ENCODE assay signal across 1 cellular context in genomic region chr3:50321146-50321843, GRCh38.
A peak's percentile ranks its signal among the peaks of the same experiment; 100 is the strongest.
TF ChIP-seq lines count a peak whose summit lies in the region.

No MANE protein-coding gene starts in this region.

TF ChIP-seq in GM12878, 131 proteins besides CTCF, POLR2A, EP300 and RAD21 (continues in another document):
- no peak for TF ChIP-seq STAT3 (IDR thresholded peaks at IDR 0.05; ENCODE audit: low read depth, low read length)
- no peak; the same call in 1 of the 2 replicates for TF ChIP-seq ZNF217 (IDR thresholded peaks at IDR 0.05)
- TF ChIP-seq CHD1 (IDR thresholded peaks at IDR 0.05; ENCODE audit: low read depth, low read length): peak; percentile 99
- no peak for TF ChIP-seq ZSCAN29 (IDR thresholded peaks at IDR 0.05)
- TF ChIP-seq ZBTB11 (CRISPR knock-in tag; IDR thresholded peaks at IDR 0.05): no peak
- no peak for TF ChIP-seq MTA2 (IDR thresholded peaks at IDR 0.05; ENCODE audit: low read depth)
- TF ChIP-seq POU2F2 (IDR thresholded peaks at IDR 0.05; ENCODE audit: borderline replicate concordance, low read depth, low read length): peak; percentile 10; the same call in 1 of the 3 replicates
- TF ChIP-seq MYC (IDR thresholded peaks at IDR 0.05; ENCODE audit: insufficient read depth, insufficient read length, insufficient replicate concordance, low read length, severe bottlenecking): no peak
- TF ChIP-seq MEF2B (IDR thresholded peaks at IDR 0.05; ENCODE audit: partially characterized antibody, poor library complexity, severe bottlenecking): no peak
- TF ChIP-seq, protein P1, sequence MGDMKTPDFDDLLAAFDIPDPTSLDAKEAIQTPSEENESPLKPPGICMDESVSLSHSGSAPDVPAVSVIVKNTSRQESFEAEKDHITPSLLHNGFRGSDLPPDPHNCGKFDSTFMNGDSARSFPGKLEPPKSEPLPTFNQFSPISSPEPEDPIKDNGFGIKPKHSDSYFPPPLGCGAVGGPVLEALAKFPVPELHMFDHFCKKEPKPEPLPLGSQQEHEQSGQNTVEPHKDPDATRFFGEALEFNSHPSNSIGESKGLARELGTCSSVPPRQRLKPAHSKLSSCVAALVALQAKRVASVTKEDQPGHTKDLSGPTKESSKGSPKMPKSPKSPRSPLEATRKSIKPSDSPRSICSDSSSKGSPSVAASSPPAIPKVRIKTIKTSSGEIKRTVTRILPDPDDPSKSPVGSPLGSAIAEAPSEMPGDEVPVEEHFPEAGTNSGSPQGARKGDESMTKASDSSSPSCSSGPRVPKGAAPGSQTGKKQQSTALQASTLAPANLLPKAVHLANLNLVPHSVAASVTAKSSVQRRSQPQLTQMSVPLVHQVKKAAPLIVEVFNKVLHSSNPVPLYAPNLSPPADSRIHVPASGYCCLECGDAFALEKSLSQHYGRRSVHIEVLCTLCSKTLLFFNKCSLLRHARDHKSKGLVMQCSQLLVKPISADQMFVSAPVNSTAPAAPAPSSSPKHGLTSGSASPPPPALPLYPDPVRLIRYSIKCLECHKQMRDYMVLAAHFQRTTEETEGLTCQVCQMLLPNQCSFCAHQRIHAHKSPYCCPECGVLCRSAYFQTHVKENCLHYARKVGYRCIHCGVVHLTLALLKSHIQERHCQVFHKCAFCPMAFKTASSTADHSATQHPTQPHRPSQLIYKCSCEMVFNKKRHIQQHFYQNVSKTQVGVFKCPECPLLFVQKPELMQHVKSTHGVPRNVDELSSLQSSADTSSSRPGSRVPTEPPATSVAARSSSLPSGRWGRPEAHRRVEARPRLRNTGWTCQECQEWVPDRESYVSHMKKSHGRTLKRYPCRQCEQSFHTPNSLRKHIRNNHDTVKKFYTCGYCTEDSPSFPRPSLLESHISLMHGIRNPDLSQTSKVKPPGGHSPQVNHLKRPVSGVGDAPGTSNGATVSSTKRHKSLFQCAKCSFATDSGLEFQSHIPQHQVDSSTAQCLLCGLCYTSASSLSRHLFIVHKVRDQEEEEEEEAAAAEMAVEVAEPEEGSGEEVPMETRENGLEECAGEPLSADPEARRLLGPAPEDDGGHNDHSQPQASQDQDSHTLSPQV (IDR thresholded peaks at IDR 0.05): no peak
- TF ChIP-seq SPI1 (IDR thresholded peaks at IDR 0.05; ENCODE audit: borderline replicate concordance, insufficient read depth, low read depth, low read length): no peak
- TF ChIP-seq E2F8 (IDR thresholded peaks at IDR 0.05; ENCODE audit: low read depth, partially characterized antibody): peak; percentile 58
- TF ChIP-seq RB1 (IDR thresholded peaks at IDR 0.05; ENCODE audit: borderline replicate concordance): peak; percentile 84
- TF ChIP-seq, protein P2, sequence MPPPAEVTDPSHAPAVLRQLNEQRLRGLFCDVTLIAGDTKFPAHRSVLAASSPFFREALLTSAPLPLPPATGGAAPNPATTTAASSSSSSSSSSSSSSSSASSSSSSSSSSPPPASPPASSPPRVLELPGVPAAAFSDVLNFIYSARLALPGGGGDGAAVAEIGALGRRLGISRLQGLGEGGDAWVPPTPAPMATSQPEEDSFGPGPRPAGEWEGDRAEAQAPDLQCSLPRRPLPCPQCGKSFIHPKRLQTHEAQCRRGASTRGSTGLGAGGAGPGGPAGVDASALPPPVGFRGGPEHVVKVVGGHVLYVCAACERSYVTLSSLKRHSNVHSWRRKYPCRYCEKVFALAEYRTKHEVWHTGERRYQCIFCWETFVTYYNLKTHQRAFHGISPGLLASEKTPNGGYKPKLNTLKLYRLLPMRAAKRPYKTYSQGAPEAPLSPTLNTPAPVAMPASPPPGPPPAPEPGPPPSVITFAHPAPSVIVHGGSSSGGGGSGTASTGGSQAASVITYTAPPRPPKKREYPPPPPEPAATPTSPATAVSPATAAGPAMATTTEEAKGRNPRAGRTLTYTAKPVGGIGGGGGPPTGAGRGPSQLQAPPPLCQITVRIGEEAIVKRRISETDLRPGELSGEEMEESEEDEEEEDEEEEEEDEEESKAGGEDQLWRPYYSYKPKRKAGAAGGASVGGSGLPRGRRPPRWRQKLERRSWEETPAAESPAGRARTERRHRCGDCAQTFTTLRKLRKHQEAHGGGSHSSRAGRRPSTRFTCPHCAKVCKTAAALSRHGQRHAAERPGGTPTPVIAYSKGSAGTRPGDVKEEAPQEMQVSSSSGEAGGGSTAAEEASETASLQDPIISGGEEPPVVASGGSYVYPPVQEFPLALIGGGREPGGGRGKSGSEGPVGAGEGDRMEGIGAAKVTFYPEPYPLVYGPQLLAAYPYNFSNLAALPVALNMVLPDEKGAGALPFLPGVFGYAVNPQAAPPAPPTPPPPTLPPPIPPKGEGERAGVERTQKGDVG (CRISPR knock-in tag; IDR thresholded peaks at IDR 0.05): no peak
- TF ChIP-seq, protein P3, sequence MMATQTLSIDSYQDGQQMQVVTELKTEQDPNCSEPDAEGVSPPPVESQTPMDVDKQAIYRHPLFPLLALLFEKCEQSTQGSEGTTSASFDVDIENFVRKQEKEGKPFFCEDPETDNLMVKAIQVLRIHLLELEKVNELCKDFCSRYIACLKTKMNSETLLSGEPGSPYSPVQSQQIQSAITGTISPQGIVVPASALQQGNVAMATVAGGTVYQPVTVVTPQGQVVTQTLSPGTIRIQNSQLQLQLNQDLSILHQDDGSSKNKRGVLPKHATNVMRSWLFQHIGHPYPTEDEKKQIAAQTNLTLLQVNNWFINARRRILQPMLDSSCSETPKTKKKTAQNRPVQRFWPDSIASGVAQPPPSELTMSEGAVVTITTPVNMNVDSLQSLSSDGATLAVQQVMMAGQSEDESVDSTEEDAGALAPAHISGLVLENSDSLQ (IDR thresholded peaks at IDR 0.05): peak; percentile 10; the same call in 1 of the 2 replicates
- peak; percentile 97 for TF ChIP-seq SREBF1 (IDR thresholded peaks at IDR 0.05; ENCODE audit: low read length)
- 0 out of 2 replicates have a peak, but pooled peaks have one; percentile 60 for TF ChIP-seq HDAC2 (IDR thresholded peaks at IDR 0.05)
- peak; percentile 69 for TF ChIP-seq RELA (IDR thresholded peaks at IDR 0.05; ENCODE audit: borderline replicate concordance, partially characterized antibody)
- no peak for TF ChIP-seq SUPT20H (IDR thresholded peaks at IDR 0.05; ENCODE audit: borderline replicate concordance, control insufficient read depth, low read depth, low read length)
- no peak for TF ChIP-seq JUNB (IDR thresholded peaks at IDR 0.05)
- TF ChIP-seq NFYA (IDR thresholded peaks at IDR 0.05; ENCODE audit: borderline replicate concordance, low read depth, low read length): no peak
- TF ChIP-seq E2F4 (IDR thresholded peaks at IDR 0.05; ENCODE audit: low read depth, low read length): no peak
- peak; percentile 71 for TF ChIP-seq SMARCA5 (IDR thresholded peaks at IDR 0.05)
- no peak for TF ChIP-seq HDAC6 (IDR thresholded peaks at IDR 0.05; ENCODE audit: unreplicated experiment)
- TF ChIP-seq NR2F1 (conservative IDR thresholded peaks at IDR 0.05): peak; percentile 80
- TF ChIP-seq ZBTB33 (IDR thresholded peaks at IDR 0.05): peak; percentile 71
- TF ChIP-seq YY1 (IDR thresholded peaks at IDR 0.05; ENCODE audit: low read depth, low read length): no peak
- no peak for TF ChIP-seq NFIC (IDR thresholded peaks at IDR 0.05; ENCODE audit: low read depth, low read length)
- no peak for TF ChIP-seq WRNIP1 (IDR thresholded peaks at IDR 0.05; ENCODE audit: borderline replicate concordance, low read depth, low read length)
- TF ChIP-seq RFX5 (IDR thresholded peaks at IDR 0.05; ENCODE audit: low read depth, low read length): no peak
- peak; percentile 10 for TF ChIP-seq USF2 (IDR thresholded peaks at IDR 0.05; ENCODE audit: borderline replicate concordance, low read depth, low read length)
- 0 out of 2 replicates have a peak, but pooled peaks have one; percentile 12 for TF ChIP-seq TAF1 (IDR thresholded peaks at IDR 0.05; ENCODE audit: borderline replicate concordance, low read depth, low read length)
- peak; percentile 89 for TF ChIP-seq DPF2 (IDR thresholded peaks at IDR 0.05)
- peak; percentile 76 for TF ChIP-seq RUNX3 (IDR thresholded peaks at IDR 0.05; ENCODE audit: low read length)
- no peak for TF ChIP-seq RAD51 (IDR thresholded peaks at IDR 0.05)
- TF ChIP-seq ZNF622 (IDR thresholded peaks at IDR 0.05): no peak
- TF ChIP-seq EGR1 (IDR thresholded peaks at IDR 0.05; ENCODE audit: borderline replicate concordance in 1 of 2, low read depth in 2 of 2, low read length in 2 of 2): peak in 1 of 2 experiments; percentile 93; a peak in 2 of 3 replicates
- no peak for TF ChIP-seq SMAD1 (IDR thresholded peaks at IDR 0.05; ENCODE audit: low read depth, partially characterized antibody)
- TF ChIP-seq PAX8 (IDR thresholded peaks at IDR 0.05): no peak
- TF ChIP-seq TCF3 (IDR thresholded peaks at IDR 0.05; ENCODE audit: borderline replicate concordance, insufficient read depth, low read depth, low read length): no peak
- TF ChIP-seq, protein P4, sequence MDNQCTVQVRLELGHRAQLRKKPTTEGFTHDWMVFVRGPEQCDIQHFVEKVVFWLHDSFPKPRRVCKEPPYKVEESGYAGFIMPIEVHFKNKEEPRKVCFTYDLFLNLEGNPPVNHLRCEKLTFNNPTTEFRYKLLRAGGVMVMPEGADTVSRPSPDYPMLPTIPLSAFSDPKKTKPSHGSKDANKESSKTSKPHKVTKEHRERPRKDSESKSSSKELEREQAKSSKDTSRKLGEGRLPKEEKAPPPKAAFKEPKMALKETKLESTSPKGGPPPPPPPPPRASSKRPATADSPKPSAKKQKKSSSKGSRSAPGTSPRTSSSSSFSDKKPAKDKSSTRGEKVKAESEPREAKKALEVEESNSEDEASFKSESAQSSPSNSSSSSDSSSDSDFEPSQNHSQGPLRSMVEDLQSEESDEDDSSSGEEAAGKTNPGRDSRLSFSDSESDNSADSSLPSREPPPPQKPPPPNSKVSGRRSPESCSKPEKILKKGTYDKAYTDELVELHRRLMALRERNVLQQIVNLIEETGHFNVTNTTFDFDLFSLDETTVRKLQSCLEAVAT (IDR thresholded peaks at IDR 0.05): peak; percentile 88
- TF ChIP-seq EZH2 (IDR thresholded peaks at IDR 0.05; ENCODE audit: borderline replicate concordance, control insufficient read depth, low read depth, low read length): no peak
- no peak for TF ChIP-seq FOXM1 (IDR thresholded peaks at IDR 0.05; ENCODE audit: low read depth, low read length)
